ENCODE assay signal across 8 cellular contexts in the genomic region with DNA sequence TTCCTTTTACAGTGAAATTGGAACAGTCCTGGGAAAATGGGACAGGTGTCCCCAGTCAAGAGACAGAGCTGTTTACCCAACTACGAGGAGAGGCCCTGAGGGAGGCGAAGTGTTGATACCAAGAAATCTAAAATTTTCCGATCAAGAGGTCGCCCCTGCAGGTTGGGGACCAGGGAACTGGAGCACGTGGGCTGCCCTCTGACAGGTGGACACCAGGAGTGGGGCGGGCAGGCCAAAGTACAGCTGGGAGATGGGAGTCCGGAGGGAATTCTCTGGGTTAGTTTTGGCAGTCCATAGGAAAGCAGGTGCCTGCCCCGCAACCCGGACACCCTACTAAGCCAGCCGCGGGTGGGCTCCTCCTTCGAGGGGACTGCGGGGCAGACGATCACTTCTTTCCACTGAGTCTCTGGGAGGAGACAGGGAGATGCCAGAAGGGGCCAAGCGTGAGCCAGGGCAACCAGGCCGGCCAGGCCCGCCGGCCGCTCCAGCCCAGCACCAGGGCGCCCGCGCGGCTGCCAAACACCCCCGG. TPM values are rescaled to one million over a fixed set of nuclear protein-coding genes. Genes with fewer than 3 reads are reported as not detected.
A peak's percentile ranks its signal among the peaks of the same experiment; 100 is the strongest.
DNase-seq lines count a peak whose midpoint lies in the region; ATAC-seq, FAIRE-seq and TF ChIP-seq lines count a peak whose summit lies in the region.

No MANE protein-coding gene starts in this region.

- H3K4me3 Mint-ChIP-seq in natural killer cell = peak overlapping the region; percentile 94

- peak overlapping the region; percentile 76 for H3K4me2 ChIP-seq in KMS-11

- H3K27me3 ChIP-seq in BJ (ENCODE audit: control insufficient read depth, insufficient read depth, low read length) (peaks cover 13% of the 10 kb centered on the region), KMS-11 (ENCODE audit: insufficient read depth, low read depth) (no peaks in the 10 kb centered on the region)

- intact Hi-C loops in natural killer cell (cut with micrococcal nuclease) = loop anchor here (2.0 kb wide), 1 partner anchor 84 kb away; no protein-coding TSS in a partner anchor

- no peaks in the 10 kb centered on the region for H4K20me1 ChIP-seq in KMS-11 (ENCODE audit: insufficient read depth)

- FAIRE-seq in frontal cortex (lab: Jason Lieb, UNC) = no peak

- H3K36me3 Mint-ChIP-seq in natural killer cell = no peaks in the 10 kb centered on the region

- H3K4me1 Mint-ChIP-seq in natural killer cell = peaks cover 47 to 55% of the 10 kb centered on the region in 2 donors

- H3K36me3 ChIP-seq in BJ (ENCODE audit: control insufficient read depth, insufficient read depth, low read length) = no peaks in the 10 kb centered on the region
- no peaks in the 10 kb centered on the region for H3K36me3 ChIP-seq in KMS-11 (ENCODE audit: insufficient read depth)

- peak overlapping the region; percentile 82 for H3K9ac ChIP-seq in KMS-11

- peaks cover 0 to 3% of the 10 kb centered on the region in 2 donors for H3K27me3 Mint-ChIP-seq in natural killer cell (ENCODE audit: low read depth in 2 of 2)

- peak overlapping the region; percentile 87 to 97 for H3K27ac Mint-ChIP-seq in natural killer cell

- H3K27ac ChIP-seq in KMS-11 (peak overlapping the region; percentile 67), coronary artery (peak overlapping the region; percentile 96 to 97)

- peak overlapping the region; percentile 66 for H2AFZ ChIP-seq in KMS-11 (ENCODE audit: low read depth)

- TF ChIP-seq CTCF in BJ (IDR thresholded peaks at IDR 0.05; ENCODE audit: insufficient read depth, low read depth, low read length) (no peak), KMS-11 (conservative IDR thresholded peaks at IDR 0.05; ENCODE audit: low read depth, low read length) (no peak), coronary artery (IDR thresholded peaks at IDR 0.05) (no peak), natural killer cell (IDR thresholded peaks at IDR 0.05) (no peak)

- no peak for ATAC-seq in natural killer cell

- peaks cover 33% of the 10 kb centered on the region for H3K79me2 ChIP-seq in KMS-11 (ENCODE audit: insufficient read depth, low read depth)

- H3K4me3 ChIP-seq in BJ (ENCODE audit: low read depth, low read length) (peak overlapping the region; percentile 65), KMS-11 (IDR thresholded peaks at IDR 0.05; ENCODE audit: insufficient read depth, low read depth, low read length) (no peak overlapping the region), coronary artery (peak overlapping the region; percentile 96)

- CTCF ChIA-PET in BJ (lab: Yijun Ruan, JAX) = interaction anchor here (1.0 to 2.4 kb wide), 4 partner anchors 8 to 85 kb away, joined by 3 to 8 read pairs (median 4); no protein-coding TSS in a partner anchor

- POLR2A ChIA-PET in BJ (lab: Charles Lee) = no interaction called here

- no peaks in the 10 kb centered on the region for H3K9me3 Mint-ChIP-seq in natural killer cell

- H3K4me1 ChIP-seq in KMS-11 (ENCODE audit: low read depth, poor library complexity, severe bottlenecking) = peaks cover 48% of the 10 kb centered on the region

- DNase-seq in BJ (ENCODE audit: low read depth) (no peak), coronary artery (ENCODE audit: low spot score) (no peak), natural killer cell (no peak), DMS153 treated with DMSO at 0.1 percent for 48 hours (lab: John Stamatoyannopoulos, UW; ENCODE audit: unreplicated experiment) (no peak), T-helper 9 cell (no peak), frontal cortex (ENCODE audit: low spot score in 2 of 2) (no peak), NCI-H345 (lab: John Stamatoyannopoulos, UW) (no peak)

RNA-seq across cellular contexts. Expression of a gene that starts 0.9 kb away (rescaled TPM):
- polyA plus RNA-seq in BJ (2011; rRNA removed) = 1.1 and 1.6 TPM in 2 replicates
- polyA minus RNA-seq in BJ (2011; rRNA and poly(A)+ RNA removed) = 0.98 and 1.0 TPM in 2 replicates
- 10 to 100 TPM; 44.2 to 56.4 (median 49.7) TPM for total RNA-seq in natural killer cell
- total RNA-seq in frontal cortex = 19.2 TPM
